Comparison of ENCODE assay signal across 14 cellular contexts in genomic region chr4:94603170-94603747, GRCh38.
DNase-seq lines count a peak whose midpoint lies in the region; ATAC-seq, FAIRE-seq and TF ChIP-seq lines count a peak whose summit lies in the region.
"Had no signal": no experiment of that assay in that cellular context is flagged by ENCODE, and none has a peak within 500 bp of the region (broad histone marks: within the 10 kb centered on the region; RNA-seq: fewer than 3 reads in every experiment).

No MANE protein-coding gene starts in this region.

- peak; percentile 52 for FAIRE-seq in bronchial epithelial cell (lab: Jason Lieb, UNC)
- FAIRE-seq: G401.6 had no signal

- no peak for TF ChIP-seq RAD21 in Ishikawa (IDR thresholded peaks at IDR 0.05; ENCODE audit: low read depth)

- DNase-seq in A172 (ENCODE audit: low spot score) (peak; percentile 41), bronchial epithelial cell (ENCODE audit: low read depth) (peak; percentile 39), kidney tubule cell (ENCODE audit: low spot score) (peak; percentile 10), middle frontal gyrus (ENCODE audit: extremely low spot score, low spot score) (no peak), NCI-H2029 (lab: John Stamatoyannopoulos, UW) (no peak)
- no peak for DNase-seq in activated CD4-positive, CD25-positive, alpha-beta regulatory T cell treated with anti-CD3 and anti-CD28 coated beads, Interleukin-2, amount 50 U/mL, for 72 hours
- DNase-seq: activated CD8-positive, alpha-beta memory T cell treated with anti-CD3 and anti-CD28 coated beads, Interleukin-2, amount 10 ng/mL, durations not matched to agents 7 days and 5 days; amniotic stem cell; erythroblast; sigmoid colon; T-helper 9 cell had no signal

- H3K4me3 ChIP-seq in bronchial epithelial cell (ENCODE audit: low read depth, low read length): no peak overlapping the region
- H3K4me3 ChIP-seq: sigmoid colon had no signal

- H3K27me3 ChIP-seq in bronchial epithelial cell (ENCODE audit: control insufficient read depth, insufficient read depth, low read length): no peaks in the 10 kb centered on the region
- H3K27me3 ChIP-seq: sigmoid colon had no signal

- TF ChIP-seq EP300 in Ishikawa (IDR thresholded peaks at IDR 0.05; ENCODE audit: borderline replicate concordance): no peak

- ATAC-seq in HG03139 (IDR thresholded peaks at IDR 0.05; ENCODE audit: unreplicated experiment): no peak
- ATAC-seq: activated CD8-positive, alpha-beta memory T cell treated with anti-CD3 and anti-CD28 coated beads, Interleukin-2, amount 10 ng/mL, durations not matched to agents 7 days and 5 days had no signal

- TF ChIP-seq CTCF in bronchial epithelial cell (IDR thresholded peaks at IDR 0.05; ENCODE audit: insufficient read depth, low read length, severe bottlenecking): no peak

- H3K36me3 ChIP-seq in bronchial epithelial cell (ENCODE audit: control insufficient read depth, insufficient read depth, low read length): peaks cover 2% of the 10 kb centered on the region
- H3K36me3 ChIP-seq: sigmoid colon had no signal

TF ChIP-seq in Ishikawa, 13 proteins besides CTCF, POLR2A, EP300 and RAD21:
- 0 out of 2 replicates have a peak, but pooled peaks have one; percentile 26 for TF ChIP-seq NFIC (IDR thresholded peaks at IDR 0.05)
- TF ChIP-seq, protein P1, sequence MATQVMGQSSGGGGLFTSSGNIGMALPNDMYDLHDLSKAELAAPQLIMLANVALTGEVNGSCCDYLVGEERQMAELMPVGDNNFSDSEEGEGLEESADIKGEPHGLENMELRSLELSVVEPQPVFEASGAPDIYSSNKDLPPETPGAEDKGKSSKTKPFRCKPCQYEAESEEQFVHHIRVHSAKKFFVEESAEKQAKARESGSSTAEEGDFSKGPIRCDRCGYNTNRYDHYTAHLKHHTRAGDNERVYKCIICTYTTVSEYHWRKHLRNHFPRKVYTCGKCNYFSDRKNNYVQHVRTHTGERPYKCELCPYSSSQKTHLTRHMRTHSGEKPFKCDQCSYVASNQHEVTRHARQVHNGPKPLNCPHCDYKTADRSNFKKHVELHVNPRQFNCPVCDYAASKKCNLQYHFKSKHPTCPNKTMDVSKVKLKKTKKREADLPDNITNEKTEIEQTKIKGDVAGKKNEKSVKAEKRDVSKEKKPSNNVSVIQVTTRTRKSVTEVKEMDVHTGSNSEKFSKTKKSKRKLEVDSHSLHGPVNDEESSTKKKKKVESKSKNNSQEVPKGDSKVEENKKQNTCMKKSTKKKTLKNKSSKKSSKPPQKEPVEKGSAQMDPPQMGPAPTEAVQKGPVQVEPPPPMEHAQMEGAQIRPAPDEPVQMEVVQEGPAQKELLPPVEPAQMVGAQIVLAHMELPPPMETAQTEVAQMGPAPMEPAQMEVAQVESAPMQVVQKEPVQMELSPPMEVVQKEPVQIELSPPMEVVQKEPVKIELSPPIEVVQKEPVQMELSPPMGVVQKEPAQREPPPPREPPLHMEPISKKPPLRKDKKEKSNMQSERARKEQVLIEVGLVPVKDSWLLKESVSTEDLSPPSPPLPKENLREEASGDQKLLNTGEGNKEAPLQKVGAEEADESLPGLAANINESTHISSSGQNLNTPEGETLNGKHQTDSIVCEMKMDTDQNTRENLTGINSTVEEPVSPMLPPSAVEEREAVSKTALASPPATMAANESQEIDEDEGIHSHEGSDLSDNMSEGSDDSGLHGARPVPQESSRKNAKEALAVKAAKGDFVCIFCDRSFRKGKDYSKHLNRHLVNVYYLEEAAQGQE (IDR thresholded peaks at IDR 0.05; ENCODE audit: low read depth): peak; percentile 60
- TF ChIP-seq, protein P2, sequence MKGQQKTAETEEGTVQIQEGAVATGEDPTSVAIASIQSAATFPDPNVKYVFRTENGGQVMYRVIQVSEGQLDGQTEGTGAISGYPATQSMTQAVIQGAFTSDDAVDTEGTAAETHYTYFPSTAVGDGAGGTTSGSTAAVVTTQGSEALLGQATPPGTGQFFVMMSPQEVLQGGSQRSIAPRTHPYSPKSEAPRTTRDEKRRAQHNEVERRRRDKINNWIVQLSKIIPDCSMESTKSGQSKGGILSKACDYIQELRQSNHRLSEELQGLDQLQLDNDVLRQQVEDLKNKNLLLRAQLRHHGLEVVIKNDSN (IDR thresholded peaks at IDR 0.05): no peak

Comparison
In these comparisons a context has a peak if more than half of its experiments do, and no peak if none do; other contexts are left out.
1. DNase-seq: peak in A172 (single experiment), bronchial epithelial cell (single experiment) and kidney tubule cell (single experiment); none in middle frontal gyrus (single experiment), activated CD4-positive, CD25-positive, alpha-beta regulatory T cell treated with anti-CD3 and anti-CD28 coated beads, Interleukin-2, amount 50 U/mL, for 72 hours (single experiment) and NCI-H2029 (single experiment).